In the genomic region with DNA sequence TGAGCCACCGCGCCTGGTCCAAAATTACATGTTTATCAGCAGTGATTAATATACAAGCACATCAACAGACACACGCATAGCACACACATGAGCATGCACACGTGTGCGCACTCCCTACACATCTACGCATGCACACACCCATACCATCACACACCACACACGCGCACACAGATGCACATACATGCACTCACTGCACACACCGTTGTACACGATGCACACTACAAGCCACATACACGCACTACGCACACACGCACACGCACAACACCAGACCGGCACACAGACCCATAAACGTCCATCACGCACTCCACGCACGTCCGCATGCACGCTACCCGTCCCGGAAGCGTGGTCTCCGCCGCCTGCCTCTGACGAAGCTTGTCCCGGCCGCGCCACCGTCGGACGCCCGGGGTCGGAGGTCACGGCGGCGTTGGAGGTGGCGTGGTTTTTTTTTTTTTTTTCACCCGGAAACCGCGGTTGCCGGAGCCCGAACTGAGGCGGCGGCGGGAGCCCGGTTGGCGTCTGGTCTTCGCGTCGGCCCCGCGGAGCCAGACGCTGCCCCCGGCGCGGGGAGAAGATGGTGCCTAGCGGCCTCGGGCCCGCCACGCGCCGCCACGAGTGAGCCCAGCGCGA, we compare ENCODE assay signal across 1 cellular context.
TF ChIP-seq lines count a peak whose summit lies in the region.

A gene with protein sequence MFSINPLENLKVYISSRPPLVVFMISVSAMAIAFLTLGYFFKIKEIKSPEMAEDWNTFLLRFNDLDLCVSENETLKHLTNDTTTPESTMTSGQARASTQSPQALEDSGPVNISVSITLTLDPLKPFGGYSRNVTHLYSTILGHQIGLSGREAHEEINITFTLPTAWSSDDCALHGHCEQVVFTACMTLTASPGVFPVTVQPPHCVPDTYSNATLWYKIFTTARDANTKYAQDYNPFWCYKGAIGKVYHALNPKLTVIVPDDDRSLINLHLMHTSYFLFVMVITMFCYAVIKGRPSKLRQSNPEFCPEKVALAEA (plus strand): TSS at position 457 of the 627 bp plus-strand sequence. CDS start 20,641 bp downstream, outside the sequence.

TF ChIP-seq in HEK293, 187 proteins besides CTCF, POLR2A, EP300 and RAD21 (continued from another document and continues in another):
- TF ChIP-seq, protein P1, sequence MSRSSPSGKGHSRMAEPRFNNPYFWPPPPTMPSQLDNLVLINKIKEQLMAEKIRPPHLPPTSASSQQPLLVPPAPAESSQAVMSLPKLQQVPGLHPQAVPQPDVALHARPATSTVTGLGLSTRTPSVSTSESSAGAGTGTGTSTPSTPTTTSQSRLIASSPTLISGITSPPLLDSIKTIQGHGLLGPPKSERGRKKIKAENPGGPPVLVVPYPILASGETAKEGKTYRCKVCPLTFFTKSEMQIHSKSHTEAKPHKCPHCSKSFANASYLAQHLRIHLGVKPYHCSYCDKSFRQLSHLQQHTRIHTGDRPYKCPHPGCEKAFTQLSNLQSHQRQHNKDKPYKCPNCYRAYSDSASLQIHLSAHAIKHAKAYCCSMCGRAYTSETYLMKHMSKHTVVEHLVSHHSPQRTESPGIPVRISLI (tag by site-specific recombination; IDR thresholded peaks at IDR 0.05): peak; percentile 98
- no peak for TF ChIP-seq ZNF623 (tag by site-specific recombination; IDR thresholded peaks at IDR 0.05)
- no peak for TF ChIP-seq ZNF24 (tag by site-specific recombination; IDR thresholded peaks at IDR 0.05)
- no peak for TF ChIP-seq ZNF423 (tag by site-specific recombination; IDR thresholded peaks at IDR 0.05)
- TF ChIP-seq ZNF133 (tag by site-specific recombination; IDR thresholded peaks at IDR 0.05): no peak; the same call in 1 of the 2 replicates
- no peak for TF ChIP-seq ZNF175 (tag by site-specific recombination; IDR thresholded peaks at IDR 0.05)
- TF ChIP-seq ZNF560 (tag by site-specific recombination; IDR thresholded peaks at IDR 0.05; ENCODE audit: borderline replicate concordance): no peak
- 0 out of 2 replicates have a peak, but pooled peaks have one; percentile 67 for TF ChIP-seq HOXD13 (CRISPR knock-in tag; IDR thresholded peaks at IDR 0.05; ENCODE audit: borderline replicate concordance)
- TF ChIP-seq ZNF221 (tag by site-specific recombination; IDR thresholded peaks at IDR 0.05; ENCODE audit: borderline replicate concordance): no peak
- TF ChIP-seq SETDB1 (IDR thresholded peaks at IDR 0.05; ENCODE audit: insufficient read length, low read length): no peak
- TF ChIP-seq, protein P2, sequence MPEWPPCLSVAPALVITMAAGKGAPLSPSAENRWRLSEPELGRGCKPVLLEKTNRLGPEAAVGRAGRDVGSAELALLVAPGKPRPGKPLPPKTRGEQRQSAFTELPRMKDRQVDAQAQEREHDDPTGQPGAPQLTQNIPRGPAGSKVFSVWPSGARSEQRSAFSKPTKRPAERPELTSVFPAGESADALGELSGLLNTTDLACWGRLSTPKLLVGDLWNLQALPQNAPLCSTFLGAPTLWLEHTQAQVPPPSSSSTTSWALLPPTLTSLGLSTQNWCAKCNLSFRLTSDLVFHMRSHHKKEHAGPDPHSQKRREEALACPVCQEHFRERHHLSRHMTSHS (tag by site-specific recombination; IDR thresholded peaks at IDR 0.05): no peak
- TF ChIP-seq TCF7L2 (IDR thresholded peaks at IDR 0.05; ENCODE audit: borderline replicate concordance, low read depth, low read length): no peak
- TF ChIP-seq ZNF37A (tag by site-specific recombination; IDR thresholded peaks at IDR 0.05): no peak
- TF ChIP-seq ZNF701 (tag by site-specific recombination; IDR thresholded peaks at IDR 0.05): no peak; the same call in 1 of the 2 replicates
- TF ChIP-seq KLF7 (tag by site-specific recombination; IDR thresholded peaks at IDR 0.05; ENCODE audit: borderline replicate concordance): peak; percentile 38; the same call in 1 of the 2 replicates
- TF ChIP-seq, protein P3, sequence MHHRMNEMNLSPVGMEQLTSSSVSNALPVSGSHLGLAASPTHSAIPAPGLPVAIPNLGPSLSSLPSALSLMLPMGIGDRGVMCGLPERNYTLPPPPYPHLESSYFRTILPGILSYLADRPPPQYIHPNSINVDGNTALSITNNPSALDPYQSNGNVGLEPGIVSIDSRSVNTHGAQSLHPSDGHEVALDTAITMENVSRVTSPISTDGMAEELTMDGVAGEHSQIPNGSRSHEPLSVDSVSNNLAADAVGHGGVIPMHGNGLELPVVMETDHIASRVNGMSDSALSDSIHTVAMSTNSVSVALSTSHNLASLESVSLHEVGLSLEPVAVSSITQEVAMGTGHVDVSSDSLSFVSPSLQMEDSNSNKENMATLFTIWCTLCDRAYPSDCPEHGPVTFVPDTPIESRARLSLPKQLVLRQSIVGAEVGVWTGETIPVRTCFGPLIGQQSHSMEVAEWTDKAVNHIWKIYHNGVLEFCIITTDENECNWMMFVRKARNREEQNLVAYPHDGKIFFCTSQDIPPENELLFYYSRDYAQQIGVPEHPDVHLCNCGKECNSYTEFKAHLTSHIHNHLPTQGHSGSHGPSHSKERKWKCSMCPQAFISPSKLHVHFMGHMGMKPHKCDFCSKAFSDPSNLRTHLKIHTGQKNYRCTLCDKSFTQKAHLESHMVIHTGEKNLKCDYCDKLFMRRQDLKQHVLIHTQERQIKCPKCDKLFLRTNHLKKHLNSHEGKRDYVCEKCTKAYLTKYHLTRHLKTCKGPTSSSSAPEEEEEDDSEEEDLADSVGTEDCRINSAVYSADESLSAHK (tag by site-specific recombination; IDR thresholded peaks at IDR 0.05): 0 out of 2 replicates have a peak, but pooled peaks have one; percentile 26
- no peak for TF ChIP-seq HOXC10 (CRISPR knock-in tag; IDR thresholded peaks at IDR 0.05)
- TF ChIP-seq, protein P4, sequence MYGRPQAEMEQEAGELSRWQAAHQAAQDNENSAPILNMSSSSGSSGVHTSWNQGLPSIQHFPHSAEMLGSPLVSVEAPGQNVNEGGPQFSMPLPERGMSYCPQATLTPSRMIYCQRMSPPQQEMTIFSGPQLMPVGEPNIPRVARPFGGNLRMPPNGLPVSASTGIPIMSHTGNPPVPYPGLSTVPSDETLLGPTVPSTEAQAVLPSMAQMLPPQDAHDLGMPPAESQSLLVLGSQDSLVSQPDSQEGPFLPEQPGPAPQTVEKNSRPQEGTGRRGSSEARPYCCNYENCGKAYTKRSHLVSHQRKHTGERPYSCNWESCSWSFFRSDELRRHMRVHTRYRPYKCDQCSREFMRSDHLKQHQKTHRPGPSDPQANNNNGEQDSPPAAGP (tag by site-specific recombination; IDR thresholded peaks at IDR 0.05): peak; percentile 89
- TF ChIP-seq ZNF626 (tag by site-specific recombination; IDR thresholded peaks at IDR 0.05): no peak
- TF ChIP-seq OSR2 (tag by site-specific recombination; IDR thresholded peaks at IDR 0.05): peak; percentile 34; the same call in 1 of the 2 replicates
- TF ChIP-seq BCL11A (tag by site-specific recombination; IDR thresholded peaks at IDR 0.05; ENCODE audit: low read depth): peak; percentile 73; the same call in 1 of the 2 replicates
- peak; percentile 83 for TF ChIP-seq ZNF629 (tag by site-specific recombination; IDR thresholded peaks at IDR 0.05)
- no peak for TF ChIP-seq ZNF292 (tag by site-specific recombination; IDR thresholded peaks at IDR 0.05; ENCODE audit: borderline replicate concordance, low read depth)
- TF ChIP-seq, protein P5, sequence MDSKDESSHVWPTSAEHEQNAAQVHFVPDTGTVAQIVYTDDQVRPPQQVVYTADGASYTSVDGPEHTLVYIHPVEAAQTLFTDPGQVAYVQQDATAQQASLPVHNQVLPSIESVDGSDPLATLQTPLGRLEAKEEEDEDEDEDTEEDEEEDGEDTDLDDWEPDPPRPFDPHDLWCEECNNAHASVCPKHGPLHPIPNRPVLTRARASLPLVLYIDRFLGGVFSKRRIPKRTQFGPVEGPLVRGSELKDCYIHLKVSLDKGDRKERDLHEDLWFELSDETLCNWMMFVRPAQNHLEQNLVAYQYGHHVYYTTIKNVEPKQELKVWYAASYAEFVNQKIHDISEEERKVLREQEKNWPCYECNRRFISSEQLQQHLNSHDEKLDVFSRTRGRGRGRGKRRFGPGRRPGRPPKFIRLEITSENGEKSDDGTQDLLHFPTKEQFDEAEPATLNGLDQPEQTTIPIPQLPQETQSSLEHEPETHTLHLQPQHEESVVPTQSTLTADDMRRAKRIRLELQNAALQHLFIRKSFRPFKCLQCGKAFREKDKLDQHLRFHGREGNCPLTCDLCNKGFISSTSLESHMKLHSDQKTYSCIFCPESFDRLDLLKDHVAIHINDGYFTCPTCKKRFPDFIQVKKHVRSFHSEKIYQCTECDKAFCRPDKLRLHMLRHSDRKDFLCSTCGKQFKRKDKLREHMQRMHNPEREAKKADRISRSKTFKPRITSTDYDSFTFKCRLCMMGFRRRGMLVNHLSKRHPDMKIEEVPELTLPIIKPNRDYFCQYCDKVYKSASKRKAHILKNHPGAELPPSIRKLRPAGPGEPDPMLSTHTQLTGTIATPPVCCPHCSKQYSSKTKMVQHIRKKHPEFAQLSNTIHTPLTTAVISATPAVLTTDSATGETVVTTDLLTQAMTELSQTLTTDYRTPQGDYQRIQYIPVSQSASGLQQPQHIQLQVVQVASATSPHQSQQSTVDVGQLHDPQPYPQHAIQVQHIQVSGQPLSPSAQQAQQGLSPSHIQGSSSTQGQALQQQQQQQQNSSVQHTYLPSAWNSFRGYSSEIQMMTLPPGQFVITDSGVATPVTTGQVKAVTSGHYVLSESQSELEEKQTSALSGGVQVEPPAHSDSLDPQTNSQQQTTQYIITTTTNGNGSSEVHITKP (tag by site-specific recombination; IDR thresholded peaks at IDR 0.05): peak; percentile 79
- no peak for TF ChIP-seq ZNF529 (tag by site-specific recombination; IDR thresholded peaks at IDR 0.05; ENCODE audit: insufficient replicate concordance)
- no peak; the same call in 1 of the 2 replicates for TF ChIP-seq ZNF157 (tag by site-specific recombination; IDR thresholded peaks at IDR 0.05)
- no peak for TF ChIP-seq ZNF19 (tag by site-specific recombination; IDR thresholded peaks at IDR 0.05; ENCODE audit: low read depth)
- peak; percentile 99 for TF ChIP-seq GLI4 (tag by site-specific recombination; IDR thresholded peaks at IDR 0.05)
- TF ChIP-seq, protein P6, sequence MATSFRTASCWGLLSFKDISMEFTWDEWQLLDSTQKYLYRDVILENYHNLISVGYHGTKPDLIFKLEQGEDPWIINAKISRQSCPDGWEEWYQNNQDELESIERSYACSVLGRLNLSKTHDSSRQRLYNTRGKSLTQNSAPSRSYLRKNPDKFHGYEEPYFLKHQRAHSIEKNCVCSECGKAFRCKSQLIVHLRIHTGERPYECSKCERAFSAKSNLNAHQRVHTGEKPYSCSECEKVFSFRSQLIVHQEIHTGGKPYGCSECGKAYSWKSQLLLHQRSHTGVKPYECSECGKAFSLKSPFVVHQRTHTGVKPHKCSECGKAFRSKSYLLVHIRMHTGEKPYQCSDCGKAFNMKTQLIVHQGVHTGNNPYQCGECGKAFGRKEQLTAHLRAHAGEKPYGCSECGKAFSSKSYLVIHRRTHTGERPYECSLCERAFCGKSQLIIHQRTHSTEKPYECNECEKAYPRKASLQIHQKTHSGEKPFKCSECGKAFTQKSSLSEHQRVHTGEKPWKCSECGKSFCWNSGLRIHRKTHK (tag by site-specific recombination; IDR thresholded peaks at IDR 0.05): no peak
- TF ChIP-seq, protein P7, sequence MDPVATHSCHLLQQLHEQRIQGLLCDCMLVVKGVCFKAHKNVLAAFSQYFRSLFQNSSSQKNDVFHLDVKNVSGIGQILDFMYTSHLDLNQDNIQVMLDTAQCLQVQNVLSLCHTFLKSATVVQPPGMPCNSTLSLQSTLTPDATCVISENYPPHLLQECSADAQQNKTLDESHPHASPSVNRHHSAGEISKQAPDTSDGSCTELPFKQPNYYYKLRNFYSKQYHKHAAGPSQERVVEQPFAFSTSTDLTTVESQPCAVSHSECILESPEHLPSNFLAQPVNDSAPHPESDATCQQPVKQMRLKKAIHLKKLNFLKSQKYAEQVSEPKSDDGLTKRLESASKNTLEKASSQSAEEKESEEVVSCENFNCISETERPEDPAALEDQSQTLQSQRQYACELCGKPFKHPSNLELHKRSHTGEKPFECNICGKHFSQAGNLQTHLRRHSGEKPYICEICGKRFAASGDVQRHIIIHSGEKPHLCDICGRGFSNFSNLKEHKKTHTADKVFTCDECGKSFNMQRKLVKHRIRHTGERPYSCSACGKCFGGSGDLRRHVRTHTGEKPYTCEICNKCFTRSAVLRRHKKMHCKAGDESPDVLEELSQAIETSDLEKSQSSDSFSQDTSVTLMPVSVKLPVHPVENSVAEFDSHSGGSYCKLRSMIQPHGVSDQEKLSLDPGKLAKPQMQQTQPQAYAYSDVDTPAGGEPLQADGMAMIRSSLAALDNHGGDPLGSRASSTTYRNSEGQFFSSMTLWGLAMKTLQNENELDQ (tag by site-specific recombination; IDR thresholded peaks at IDR 0.05; ENCODE audit: low read depth): no peak
- TF ChIP-seq YY2 (tag by site-specific recombination; IDR thresholded peaks at IDR 0.05): peak; percentile 89
- no peak for TF ChIP-seq ZNF658 (tag by site-specific recombination; IDR thresholded peaks at IDR 0.05)
- TF ChIP-seq, protein P8, sequence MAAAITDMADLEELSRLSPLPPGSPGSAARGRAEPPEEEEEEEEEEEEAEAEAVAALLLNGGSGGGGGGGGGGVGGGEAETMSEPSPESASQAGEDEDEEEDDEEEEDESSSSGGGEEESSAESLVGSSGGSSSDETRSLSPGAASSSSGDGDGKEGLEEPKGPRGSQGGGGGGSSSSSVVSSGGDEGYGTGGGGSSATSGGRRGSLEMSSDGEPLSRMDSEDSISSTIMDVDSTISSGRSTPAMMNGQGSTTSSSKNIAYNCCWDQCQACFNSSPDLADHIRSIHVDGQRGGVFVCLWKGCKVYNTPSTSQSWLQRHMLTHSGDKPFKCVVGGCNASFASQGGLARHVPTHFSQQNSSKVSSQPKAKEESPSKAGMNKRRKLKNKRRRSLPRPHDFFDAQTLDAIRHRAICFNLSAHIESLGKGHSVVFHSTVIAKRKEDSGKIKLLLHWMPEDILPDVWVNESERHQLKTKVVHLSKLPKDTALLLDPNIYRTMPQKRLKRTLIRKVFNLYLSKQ (tag by site-specific recombination; IDR thresholded peaks at IDR 0.05; ENCODE audit: borderline replicate concordance): no peak
- TF ChIP-seq ZNF670 (tag by site-specific recombination; IDR thresholded peaks at IDR 0.05; ENCODE audit: low read depth): no peak
- peak; percentile 97 for TF ChIP-seq ZNF792 (tag by site-specific recombination; IDR thresholded peaks at IDR 0.05)
- TF ChIP-seq ZNF138 (tag by site-specific recombination; IDR thresholded peaks at IDR 0.05; ENCODE audit: borderline replicate concordance): no peak
- TF ChIP-seq, protein P9, sequence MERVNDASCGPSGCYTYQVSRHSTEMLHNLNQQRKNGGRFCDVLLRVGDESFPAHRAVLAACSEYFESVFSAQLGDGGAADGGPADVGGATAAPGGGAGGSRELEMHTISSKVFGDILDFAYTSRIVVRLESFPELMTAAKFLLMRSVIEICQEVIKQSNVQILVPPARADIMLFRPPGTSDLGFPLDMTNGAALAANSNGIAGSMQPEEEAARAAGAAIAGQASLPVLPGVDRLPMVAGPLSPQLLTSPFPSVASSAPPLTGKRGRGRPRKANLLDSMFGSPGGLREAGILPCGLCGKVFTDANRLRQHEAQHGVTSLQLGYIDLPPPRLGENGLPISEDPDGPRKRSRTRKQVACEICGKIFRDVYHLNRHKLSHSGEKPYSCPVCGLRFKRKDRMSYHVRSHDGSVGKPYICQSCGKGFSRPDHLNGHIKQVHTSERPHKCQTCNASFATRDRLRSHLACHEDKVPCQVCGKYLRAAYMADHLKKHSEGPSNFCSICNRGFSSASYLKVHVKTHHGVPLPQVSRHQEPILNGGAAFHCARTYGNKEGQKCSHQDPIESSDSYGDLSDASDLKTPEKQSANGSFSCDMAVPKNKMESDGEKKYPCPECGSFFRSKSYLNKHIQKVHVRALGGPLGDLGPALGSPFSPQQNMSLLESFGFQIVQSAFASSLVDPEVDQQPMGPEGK (tag by site-specific recombination; IDR thresholded peaks at IDR 0.05): peak; percentile 60
